In the genomic region with DNA sequence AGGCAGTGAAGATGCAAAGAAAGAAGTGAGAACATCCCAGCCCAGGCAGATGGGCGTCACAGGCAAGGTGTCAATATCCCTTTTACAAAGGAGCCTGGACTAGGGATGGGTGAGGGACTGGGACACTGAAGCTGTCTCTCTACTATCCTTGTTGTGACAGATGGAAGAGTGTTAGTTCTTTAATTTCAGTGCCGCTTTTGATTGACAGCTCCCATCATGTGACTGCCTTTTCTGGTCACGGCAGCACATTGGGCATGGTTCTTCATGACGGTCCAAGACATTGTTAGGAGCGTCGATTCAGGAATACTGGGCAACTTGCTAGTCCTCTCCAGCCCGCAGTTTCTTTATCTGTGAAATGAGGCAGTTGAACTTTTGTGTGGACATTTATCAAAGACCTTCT, we compare ENCODE assay signal across 25 cellular contexts.
"Had no signal": no experiment of that assay in that cellular context is flagged by ENCODE, and none has a peak within 500 bp of the region (broad histone marks: within the 10 kb centered on the region; RNA-seq: fewer than 3 reads in every experiment).

No MANE protein-coding gene starts in this region.

- H3K79me2 ChIP-seq: parathyroid adenoma had no signal

- H2AFZ ChIP-seq: parathyroid adenoma had no signal

- DNase-seq: nephron progenitor cell; nucleus accumbens; ovary; posterior cingulate gyrus; psoas muscle; right cardiac atrium; right lobe of liver; sigmoid colon; small intestine; stimulated activated CD4-positive, alpha-beta T cell treated with anti-CD3 and anti-CD28 coated beads, Interleukin-15, amount 100 ng/mL, for 24 hours; stimulated activated CD4-positive, alpha-beta T cell treated with anti-CD3 and anti-CD28 coated beads, Interleukin-2, amount 100 ng/mL, for 24 hours; stimulated activated CD4-positive, alpha-beta T cell treated with anti-CD3 and anti-CD28 coated beads, Interleukin-2, amount 100 ng/mL, for 48 hours; stimulated activated CD4-positive, alpha-beta T cell treated with anti-CD3 and anti-CD28 coated beads, Interleukin-4, amount 100 ng/mL, for 24 hours; stimulated activated naive B cell treated with anti-CD40 and anti-IgM and Interleukin-4, amounts not matched to agents 10 μg/mL and 1 μg/mL and 100 μg/mL, for 72 hours; stimulated activated naive CD4-positive, alpha-beta T cell treated with Interleukin-2 at 50 U/mL for 16 hours; stomach; thyroid gland; trophoblast cell; upper lobe of left lung had no signal

- H3K36me3 ChIP-seq: neutrophil, ovary, right lobe of liver, sigmoid colon, stomach, thoracic aorta, thyroid gland, tibial nerve, upper lobe of left lung, vagina had no signal

- H3K4me1 ChIP-seq: parathyroid adenoma, psoas muscle, right lobe of liver, sigmoid colon, stomach, thyroid gland, tibial nerve, upper lobe of left lung, vagina had no signal

- H3K27ac ChIP-seq: neutrophil, ovary, parathyroid adenoma, psoas muscle, right lobe of liver, sigmoid colon, stomach, thoracic aorta, thyroid gland, tibial nerve, upper lobe of left lung, vagina had no signal

- H3K9ac ChIP-seq: parathyroid adenoma had no signal

- FAIRE-seq: small intestine, urothelium cell line had no signal

- H3K4me3 ChIP-seq: ovary, psoas muscle, right lobe of liver, sigmoid colon, stomach, thoracic aorta, thyroid gland, tibial nerve, upper lobe of left lung, vagina had no signal

- H3K9me3 ChIP-seq: neutrophil, ovary, psoas muscle, right lobe of liver, sigmoid colon, stomach, thyroid gland, tibial nerve, upper lobe of left lung, vagina had no signal

- ATAC-seq: psoas muscle; right cardiac atrium; right lobe of liver; stimulated activated naive B cell treated with anti-CD40 and anti-IgM and Interleukin-4, amounts not matched to agents 10 μg/mL and 1 μg/mL and 100 μg/mL, for 72 hours had no signal

- H3K27me3 ChIP-seq: neutrophil, ovary, right lobe of liver, sigmoid colon, stomach, thyroid gland, tibial nerve, upper lobe of left lung, vagina had no signal
